Comparison of ENCODE assay signal across 8 cellular contexts in the genomic region with DNA sequence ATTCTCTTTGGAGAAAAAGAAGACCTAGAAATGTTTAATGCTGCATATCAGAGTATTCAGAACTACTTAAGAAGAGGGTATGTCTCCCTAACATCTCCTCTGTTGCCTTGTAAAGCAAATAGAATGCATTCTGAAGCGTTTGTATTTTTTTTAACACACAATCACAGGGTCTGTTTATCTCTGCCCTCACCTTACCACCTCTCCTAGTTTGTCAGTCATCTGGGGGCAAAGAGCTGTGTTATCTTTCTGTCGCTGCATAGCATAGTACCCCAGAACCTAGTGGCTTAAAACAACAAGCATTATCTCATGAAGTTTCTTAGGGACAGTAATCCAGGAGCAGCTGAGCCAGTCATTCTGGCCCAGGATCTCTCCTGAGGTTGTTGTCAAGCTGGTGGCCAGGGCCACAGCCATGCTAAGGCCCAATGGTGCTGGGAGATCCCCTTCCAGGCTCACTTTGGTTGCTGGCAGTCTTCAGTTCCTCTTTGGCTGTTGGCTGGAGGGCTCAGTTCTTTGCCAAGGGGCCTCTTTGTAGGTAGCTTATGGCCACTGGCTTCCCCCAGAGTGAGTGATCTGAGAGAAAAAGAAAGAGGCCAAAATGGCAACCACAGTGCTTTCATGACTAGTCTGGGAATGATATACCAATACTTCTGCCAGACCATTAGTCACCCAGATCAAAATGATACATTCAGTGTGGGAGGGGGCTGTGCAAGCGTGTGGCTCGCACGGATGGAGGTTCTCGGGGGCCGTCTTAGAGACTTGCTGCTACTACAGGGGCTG. TPM values are rescaled to one million over a fixed set of nuclear protein-coding genes. Genes with fewer than 3 reads are reported as not detected.
DNase-seq lines count a peak whose midpoint lies in the region; ATAC-seq and TF ChIP-seq lines count a peak whose summit lies in the region.

No MANE protein-coding gene starts in this region.

- peaks cover 95% of the 10 kb centered on the region for H3K36me3 Mint-ChIP-seq in MCF 10A (ENCODE audit: insufficient read depth, unreplicated experiment)

- H3K79me2 ChIP-seq in PC-3 (ENCODE audit: low read length) = no peaks in the 10 kb centered on the region

- no peaks in the 10 kb centered on the region for H3K4me1 ChIP-seq in PC-3 (ENCODE audit: insufficient read depth, low read length)

- no peaks in the 10 kb centered on the region for H3K9me3 Mint-ChIP-seq in MCF 10A (ENCODE audit: unreplicated experiment)

- H3K27me3 Mint-ChIP-seq in MCF 10A (ENCODE audit: insufficient read depth, unreplicated experiment) = no peaks in the 10 kb centered on the region

- no peak overlapping the region for H3K9ac ChIP-seq in PC-3 (ENCODE audit: low read length)

- TF ChIP-seq CTCF in MCF 10A (IDR thresholded peaks at IDR 0.05; ENCODE audit: unreplicated experiment) = no peak
- no peak for TF ChIP-seq CTCF in PC-3 (conservative IDR thresholded peaks at IDR 0.05; ENCODE audit: low read depth, low read length)

- POLR2A ChIA-PET in MCF 10A (lab: Yijun Ruan, JAX) (interaction anchor here (0.6 to 2.1 kb wide), 2 partner anchors 8 to 1737 kb away, joined by 3 to 8 read pairs; no protein-coding TSS in a partner anchor), PC-3 (lab: Charles Lee; ENCODE audit: unreplicated experiment) (no interaction called here)

- no peaks in the 10 kb centered on the region for H3K9me3 ChIP-seq in PC-3 (ENCODE audit: low read length)

- no peak overlapping the region for H3K4me3 Mint-ChIP-seq in MCF 10A (ENCODE audit: unreplicated experiment)

- CTCF ChIA-PET in MCF 10A (lab: Yijun Ruan, JAX) (no interaction called here), PC-3 (lab: Charles Lee) (no interaction called here)

- no peak overlapping the region for H3K27ac ChIP-seq in PC-3 (ENCODE audit: low read length)

- H3K4me3 ChIP-seq in PC-3 (ENCODE audit: low read length) = no peak overlapping the region

- ATAC-seq in GM18519 (IDR thresholded peaks at IDR 0.05; ENCODE audit: low FRiP score, unreplicated experiment) = peak; percentile 97
- ATAC-seq in GM21423 (IDR thresholded peaks at IDR 0.05; ENCODE audit: unreplicated experiment) = peak; percentile 99
- ATAC-seq in HG03457 (IDR thresholded peaks at IDR 0.05; ENCODE audit: unreplicated experiment) = peak; percentile 99
- ATAC-seq in PC-3 = no peak

- H3K36me3 ChIP-seq in PC-3 (ENCODE audit: low read depth, low read length) = peaks cover 63% of the 10 kb centered on the region

- no peaks in the 10 kb centered on the region for H3K9me2 ChIP-seq in PC-3 (replicated peaks; ENCODE audit: low read length)

- peaks cover 8% of the 10 kb centered on the region for H3K4me1 Mint-ChIP-seq in MCF 10A (ENCODE audit: insufficient read depth, unreplicated experiment)

- BruUV-seq in MCF 10A (replicated peaks; lab: Mats Ljungman, UMichigan) (no TSS peak), PC-3 (replicated peaks; lab: Mats Ljungman, UMichigan) (no TSS peak)

- no peak overlapping the region for H2AFZ ChIP-seq in PC-3 (ENCODE audit: low read length)

- H3K27ac Mint-ChIP-seq in MCF 10A (ENCODE audit: low read depth, unreplicated experiment) = no peak overlapping the region

- H4K20me1 ChIP-seq in PC-3 (ENCODE audit: low read length) = no peaks in the 10 kb centered on the region

- H3K27me3 ChIP-seq in PC-3 (ENCODE audit: low read length) = no peaks in the 10 kb centered on the region

- intact Hi-C loops in MCF 10A (cut with micrococcal nuclease) = no loop called here
- intact Hi-C loops in PC-3 (cut with micrococcal nuclease) = no loop called here

- no peaks in the 10 kb centered on the region for H3F3A ChIP-seq in PC-3 (ENCODE audit: low read length, unreplicated experiment)

- H3K4me2 ChIP-seq in PC-3 (ENCODE audit: low read length) = no peak overlapping the region

- DNase-seq in iris pigment epithelial cell (ENCODE audit: low read depth) (peak; percentile 42), dedifferentiated amniotic fluid mesenchymal stem cell (ENCODE audit: extremely low spot score) (no peak), MCF 10A (ENCODE audit: unreplicated experiment) (no peak), SW480 (ENCODE audit: low spot score) (no peak), PC-3 (no peak)

RNA-seq across cellular contexts. Expression of a gene that starts 17.8 kb away (rescaled TPM):
- 114 and 157 TPM in 2 replicates for total RNA-seq in MCF 10A (2022)
- 39.4 and 49.6 TPM in 2 replicates for total RNA-seq in PC-3 (2014; rRNA removed)
